ENCODE assay signal across 8 cellular contexts in the genomic region with DNA sequence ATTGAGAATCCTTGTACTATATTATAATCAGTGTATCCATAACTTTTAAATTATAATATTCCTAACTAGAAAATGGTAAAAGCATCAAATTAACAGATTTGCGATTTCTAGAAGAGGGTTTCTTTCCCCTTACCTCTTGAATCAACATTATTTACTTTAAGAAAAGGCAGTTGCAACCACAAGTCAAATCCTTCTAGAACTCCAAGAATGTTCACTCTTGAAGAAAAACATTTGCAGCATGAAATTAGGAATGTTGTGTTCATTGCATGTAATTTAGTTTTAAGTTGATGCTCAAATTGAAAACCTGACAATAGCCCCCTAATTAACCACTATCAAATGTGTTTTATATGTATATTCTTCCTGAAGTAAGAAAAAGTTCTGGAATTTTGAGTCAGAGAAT. TPM values are rescaled to one million over a fixed set of nuclear protein-coding genes. Genes with fewer than 3 reads are reported as not detected.
DNase-seq lines count a peak whose midpoint lies in the region; ATAC-seq and TF ChIP-seq lines count a peak whose summit lies in the region.

No MANE protein-coding gene starts in this region.

- DNase-seq in activated CD4-positive, alpha-beta T cell treated with anti-CD3 and anti-CD28 coated beads, Interleukin-2, amount 10 ng/mL, durations not matched to agents 24 days and 14 days, result no peak
- DNase-seq in activated CD4-positive, alpha-beta T cell treated with anti-CD3 and anti-CD28 coated beads, Interleukin-2, amount 50 U/mL, for 1 hour, result no peak
- DNase-seq in spleen (no peak), NCI-H1048 (lab: John Stamatoyannopoulos, UW) (no peak)

- peaks cover 27% of the 10 kb centered on the region for H3K36me3 Mint-ChIP-seq in activated CD4-positive, alpha-beta T cell treated with anti-CD3 and anti-CD28 coated beads, Interleukin-2, amount 10 ng/mL, durations not matched to agents 24 days and 14 days (ENCODE audit: low read depth)

- H3K27me3 ChIP-seq in gastroesophageal sphincter, result no peaks in the 10 kb centered on the region
- H3K27me3 ChIP-seq in spleen (replicated peaks in 1 of 7), result no peaks in the 10 kb centered on the region

- intact Hi-C loops in activated CD4-positive, alpha-beta T cell treated with anti-CD3 and anti-CD28 coated beads, Interleukin-2, amount 10 ng/mL, durations not matched to agents 24 days and 14 days (cut with micrococcal nuclease), result loop anchor here (10.0 kb wide), 4 partner anchors 159 to 349 kb away; no protein-coding TSS in a partner anchor
- intact Hi-C loops in spleen (cut with DNase I; ENCODE audit: low total_unique reads), result loop anchor here (5.0 kb wide), 1 partner anchor 117 kb away; no protein-coding TSS in a partner anchor

- no peak for TF ChIP-seq CTCF in VCaP (conservative IDR thresholded peaks at IDR 0.05)
- no peak for TF ChIP-seq CTCF in gastroesophageal sphincter (IDR thresholded peaks at IDR 0.05)
- TF ChIP-seq CTCF in spleen (IDR thresholded peaks at IDR 0.05 in 8 of 11, conservative IDR thresholded peaks at IDR 0.05 in 3 of 11), result no peak

- H3K36me3 ChIP-seq in gastroesophageal sphincter, result peaks cover 0 to 8% of the 10 kb centered on the region in 2 donors
- H3K36me3 ChIP-seq in spleen, result peaks cover 0 to 4% (median 0%) of the 10 kb centered on the region in 6 donors

- peak overlapping the region; percentile 76 for H3K27ac Mint-ChIP-seq in activated CD4-positive, alpha-beta T cell treated with anti-CD3 and anti-CD28 coated beads, Interleukin-2, amount 10 ng/mL, durations not matched to agents 24 days and 14 days

- no peaks in the 10 kb centered on the region for H3K9me3 Mint-ChIP-seq in activated CD4-positive, alpha-beta T cell treated with anti-CD3 and anti-CD28 coated beads, Interleukin-2, amount 10 ng/mL, durations not matched to agents 24 days and 14 days

- WGBS in gastroesophageal sphincter (ENCODE audit: low coverage in 1 of 2), 2 donors, result 57 to 70% methylated on average over 1 of the region's 1 CpG
- 78 to 97% (median 88%) methylated on average over 1 of the region's 1 CpG for WGBS in spleen, 5 donors

- no peaks in the 10 kb centered on the region for H3K9me3 ChIP-seq in gastroesophageal sphincter
- no peaks in the 10 kb centered on the region for H3K9me3 ChIP-seq in spleen

- H3K4me1 ChIP-seq in gastroesophageal sphincter (peaks cover 0 to 36% (median 0%) of the 10 kb centered on the region in 3 donors), spleen (peaks cover 20 to 62% (median 47%) of the 10 kb centered on the region in 6 donors)

- ATAC-seq in gastroesophageal sphincter (no peak), GM18498 (IDR thresholded peaks at IDR 0.05; ENCODE audit: unreplicated experiment) (no peak), GM18873 (IDR thresholded peaks at IDR 0.05; ENCODE audit: low FRiP score, unreplicated experiment) (no peak)

- peaks cover 44% of the 10 kb centered on the region for H3K4me1 Mint-ChIP-seq in activated CD4-positive, alpha-beta T cell treated with anti-CD3 and anti-CD28 coated beads, Interleukin-2, amount 10 ng/mL, durations not matched to agents 24 days and 14 days

- no peak for TF ChIP-seq EP300 in gastroesophageal sphincter (IDR thresholded peaks at IDR 0.05)

- H3K4me3 ChIP-seq in gastroesophageal sphincter (no peak overlapping the region), spleen (no peak overlapping the region)

- peak overlapping the region; percentile 67 for H3K4me3 Mint-ChIP-seq in activated CD4-positive, alpha-beta T cell treated with anti-CD3 and anti-CD28 coated beads, Interleukin-2, amount 10 ng/mL, durations not matched to agents 24 days and 14 days

- H3K27ac ChIP-seq in VCaP (peak overlapping the region; percentile 97), gastroesophageal sphincter (peak overlapping the region; percentile 96 to 100 (median 98)), spleen (peak overlapping the region; percentile 99 to 100 (median 99))

- H3K27me3 Mint-ChIP-seq in activated CD4-positive, alpha-beta T cell treated with anti-CD3 and anti-CD28 coated beads, Interleukin-2, amount 10 ng/mL, durations not matched to agents 24 days and 14 days, result no peaks in the 10 kb centered on the region

- TF ChIP-seq POLR2A in gastroesophageal sphincter (IDR thresholded peaks at IDR 0.05) (no peak), spleen (IDR thresholded peaks at IDR 0.05) (no peak)

RNA-seq across cellular contexts. Expression of a gene that starts 2.3 kb away (rescaled TPM):
- 14.0 and 20.8 TPM in 2 replicates for total RNA-seq in activated CD4-positive, alpha-beta T cell treated with anti-CD3 and anti-CD28 coated beads, Interleukin-2, amount 10 ng/mL, durations not matched to agents 24 days and 14 days
- total RNA-seq in gastroesophageal sphincter (10 to 100 TPM; 40.7 to 84.1 (median 52.6) TPM), spleen (10 to 100 TPM; 20.2 to 60.9 (median 37.0) TPM)
- polyA plus RNA-seq in spleen, result 1 to 10 TPM; 7.7 to 9.2 (median 8.4) TPM
